ENCODE assay signal across 2 cellular contexts in the genomic region with DNA sequence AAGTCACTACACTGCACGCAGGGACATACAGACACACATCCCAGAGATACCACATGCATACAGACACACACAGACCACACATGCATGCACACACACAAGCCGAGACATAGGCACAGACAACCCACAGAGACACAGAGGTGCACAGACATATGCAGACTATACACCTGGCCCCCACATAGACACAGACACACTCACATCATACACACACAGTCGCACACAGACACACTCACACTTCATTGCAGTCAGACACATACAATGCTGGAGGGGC.
TF ChIP-seq lines count a peak whose summit lies in the region.

No MANE protein-coding gene starts in this region.

TF ChIP-seq in liver, 16 proteins besides CTCF, POLR2A, EP300 and RAD21 (continued from another document):
- TF ChIP-seq ATF3 (IDR thresholded peaks at IDR 0.05): no peak

TF ChIP-seq in HepG2, 621 proteins besides CTCF, POLR2A, EP300 and RAD21 (continued from another document):
- TF ChIP-seq, protein P1, sequence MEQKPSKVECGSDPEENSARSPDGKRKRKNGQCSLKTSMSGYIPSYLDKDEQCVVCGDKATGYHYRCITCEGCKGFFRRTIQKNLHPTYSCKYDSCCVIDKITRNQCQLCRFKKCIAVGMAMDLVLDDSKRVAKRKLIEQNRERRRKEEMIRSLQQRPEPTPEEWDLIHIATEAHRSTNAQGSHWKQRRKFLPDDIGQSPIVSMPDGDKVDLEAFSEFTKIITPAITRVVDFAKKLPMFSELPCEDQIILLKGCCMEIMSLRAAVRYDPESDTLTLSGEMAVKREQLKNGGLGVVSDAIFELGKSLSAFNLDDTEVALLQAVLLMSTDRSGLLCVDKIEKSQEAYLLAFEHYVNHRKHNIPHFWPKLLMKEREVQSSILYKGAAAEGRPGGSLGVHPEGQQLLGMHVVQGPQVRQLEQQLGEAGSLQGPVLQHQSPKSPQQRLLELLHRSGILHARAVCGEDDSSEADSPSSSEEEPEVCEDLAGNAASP (CRISPR knock-in tag; IDR thresholded peaks at IDR 0.05; ENCODE audit: borderline replicate concordance): no peak
